ENCODE assay signal across 20 cellular contexts in the genomic region with DNA sequence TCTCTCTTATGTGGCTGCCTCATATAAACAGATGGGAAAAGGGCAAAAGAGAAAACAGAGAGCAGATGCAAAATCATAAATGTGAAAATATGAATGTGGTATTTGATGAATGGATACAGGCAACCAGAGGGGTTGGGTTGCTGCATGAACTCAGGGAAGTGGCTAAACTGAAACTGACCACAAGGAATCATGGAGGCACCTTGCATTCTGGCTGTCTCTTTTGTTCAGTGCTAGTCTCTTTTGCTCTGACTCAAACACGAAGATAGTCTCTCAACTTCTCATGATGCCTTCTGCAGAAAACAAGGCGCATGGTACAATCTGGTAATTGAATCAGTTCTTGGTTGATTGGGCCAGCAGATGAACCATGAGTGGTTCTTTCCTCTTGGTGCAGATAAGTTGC.
"Had no signal": no experiment of that assay in that cellular context is flagged by ENCODE, and none has a peak within 500 bp of the region (broad histone marks: within the 10 kb centered on the region; RNA-seq: fewer than 3 reads in every experiment).

No MANE protein-coding gene starts in this region.

- H3K27ac ChIP-seq: ascending aorta, brain microvascular endothelial cell, hepatocyte, left ventricle myocardium inferior, spleen, testis, uterus had no signal

- H3K9me3 ChIP-seq: ascending aorta, testis, uterus had no signal

- H3K4me3 ChIP-seq: ascending aorta, hepatocyte, left ventricle myocardium inferior, spleen, testis, uterus had no signal

- H3K79me2 ChIP-seq: hepatocyte had no signal

- H3K36me3 ChIP-seq: ascending aorta, brain microvascular endothelial cell, left ventricle myocardium inferior, spleen, uterus had no signal

- ATAC-seq: activated CD8-positive, alpha-beta T cell treated with anti-CD3 and anti-CD28 coated beads, Interleukin-2, amount 10 ng/mL, durations not matched to agents 7 days and 5 days; effector memory CD8-positive, alpha-beta T cell; esophagus mucosa; naive thymus-derived CD8-positive, alpha-beta T cell had no signal

- H3K4me1 ChIP-seq: ascending aorta, left ventricle myocardium inferior, spleen, testis, uterus had no signal

- H3K4me2 ChIP-seq: hepatocyte had no signal

- DNase-seq: activated CD4-positive, alpha-beta T cell treated with anti-CD3 and anti-CD28 coated beads for 1 hour; activated CD4-positive, alpha-beta T cell treated with anti-CD3 and anti-CD28 coated beads, Interleukin-2, amount 50 U/mL, for 1 hour; activated CD8-positive, alpha-beta T cell treated with anti-CD3 and anti-CD28 coated beads, Interleukin-2, amount 10 ng/mL, durations not matched to agents 7 days and 5 days; activated gamma-delta T cell treated with Interleukin-2 at 50 U/mL for 16 hours; brain microvascular endothelial cell; central memory CD4-positive, alpha-beta T cell; effector memory CD8-positive, alpha-beta T cell; foreskin melanocyte; immature natural killer cell; left ventricle myocardium inferior; naive thymus-derived CD8-positive, alpha-beta T cell; spleen; stimulated activated CD4-positive, alpha-beta T cell treated with anti-CD3 and anti-CD28 coated beads, Interleukin-4, amount 100 ng/mL, for 1 hour; stimulated activated naive CD4-positive, alpha-beta T cell; testis; trophoblast cell; uterus had no signal

- H3K27me3 ChIP-seq: ascending aorta, brain microvascular endothelial cell, spleen, testis, uterus had no signal

- H2AFZ ChIP-seq: hepatocyte had no signal
